ENCODE assay signal across 1 cellular context in genomic region chr11:96180341-96180740, GRCh38.
TF ChIP-seq lines count a peak whose summit lies in the region.

No MANE protein-coding gene starts in this region.

TF ChIP-seq in H1, 55 proteins besides CTCF, POLR2A, EP300 and RAD21 (continued from another document):
- no peak for TF ChIP-seq HDAC6 (IDR thresholded peaks at IDR 0.05; ENCODE audit: low read depth, low read length)
TF ChIP-seq in H1: peak in this region for 0.
